10 cellular contexts compared by ENCODE assay signal in the genomic region with DNA sequence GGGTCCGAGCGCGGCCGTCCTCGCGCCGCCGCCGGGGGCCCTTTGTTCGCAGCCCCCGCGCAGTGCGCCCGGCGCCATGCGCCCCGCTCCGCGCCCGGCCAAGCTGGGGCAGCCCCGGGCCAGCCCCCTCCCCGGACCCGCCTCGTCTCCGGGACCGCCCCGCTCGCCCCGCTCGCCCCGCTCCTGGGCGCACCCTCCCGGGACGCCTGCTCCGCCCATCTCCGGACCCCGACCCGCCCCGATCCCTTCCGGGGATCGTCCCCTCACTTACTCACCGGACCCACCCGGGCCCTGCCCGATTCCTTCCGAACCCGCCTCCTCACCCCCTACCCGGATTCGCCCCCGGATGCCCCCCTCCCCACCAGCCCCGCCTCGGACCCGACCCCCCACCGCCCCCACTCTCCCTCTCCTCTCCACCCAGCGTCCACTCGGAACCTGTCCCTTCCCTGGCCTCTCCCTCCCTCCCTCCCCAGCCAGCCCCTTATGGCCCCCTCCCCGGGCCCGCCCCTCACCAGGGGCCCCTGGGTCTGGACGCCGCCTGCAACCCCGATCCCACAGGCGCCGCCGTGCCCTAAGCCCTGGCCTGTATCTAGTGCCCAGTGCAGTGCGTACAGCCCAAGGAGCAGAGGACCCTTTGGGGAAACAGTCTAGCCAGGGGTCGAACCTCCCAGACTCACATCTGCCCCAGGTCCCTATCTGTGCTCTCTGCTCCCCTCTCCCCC. TPM values are rescaled to one million over a fixed set of nuclear protein-coding genes. Genes with fewer than 3 reads are reported as not detected.
DNase-seq lines count a peak whose midpoint lies in the region; ATAC-seq and TF ChIP-seq lines count a peak whose summit lies in the region.
"Had no signal": no experiment of that assay in that cellular context is flagged by ENCODE, and none has a peak within 500 bp of the region (broad histone marks: within the 10 kb centered on the region; RNA-seq: fewer than 3 reads in every experiment).

Gene CPAMD8, minus strand, starts transcription at position 105 of the 722 bp plus-strand sequence. CDS start 168 bp downstream, outside the sequence.

- ATAC-seq in HG02840 (IDR thresholded peaks at IDR 0.05; ENCODE audit: low FRiP score, unreplicated experiment) = no peak

- no peak for TF ChIP-seq EP300 in sigmoid colon (IDR thresholded peaks at IDR 0.05)

- H3K4me3 ChIP-seq in H7 (ENCODE audit: insufficient read depth, low read depth, low read length) = peak within 1 kb of the TSS; percentile 76
- peak within 1 kb of the TSS in 1 of 2 donors; percentile 35 for H3K4me3 ChIP-seq in ascending aorta
- peak within 1 kb of the TSS; percentile 89 for H3K4me3 ChIP-seq in iPS-20b (ENCODE audit: low read length)
- H3K4me3 ChIP-seq in spleen = peak within 1 kb of the TSS in 7 of 8 donors; percentile 3 to 63 (median 21)
- peak within 1 kb of the TSS in 1 of 4 donors; percentile 16 for H3K4me3 ChIP-seq in sigmoid colon
- H3K4me3 ChIP-seq: MG63 had no signal

- peaks cover 10% of the 10 kb centered on the region for H3K27me3 ChIP-seq in H7 (ENCODE audit: control insufficient read depth, insufficient read depth, low read length)
- H3K27me3 ChIP-seq in ascending aorta = no peaks in the 10 kb centered on the region
- H3K27me3 ChIP-seq in iPS-20b (ENCODE audit: insufficient read depth, low read length) = peaks cover 23% of the 10 kb centered on the region
- peaks cover 0 to 71% (median 36%) of the 10 kb centered on the region in 7 donors for H3K27me3 ChIP-seq in spleen (replicated peaks in 1 of 7)
- peaks cover 26 to 66% (median 42%) of the 10 kb centered on the region in 3 donors for H3K27me3 ChIP-seq in sigmoid colon

- 4 to 19% (median 12%) methylated on average over 29 to 65 of the region's 65 CpGs for WGBS in spleen, 5 donors
- 7 to 8% methylated on average over 65 of the region's 65 CpGs for WGBS in sigmoid colon, 2 donors

- no peaks in the 10 kb centered on the region for H3K4me1 ChIP-seq in ascending aorta
- peaks cover 5% of the 10 kb centered on the region; the same call in 1 of the 2 replicates for H3K4me1 ChIP-seq in iPS-20b (ENCODE audit: insufficient read depth, low read length)
- peaks cover 4 to 30% (median 9%) of the 10 kb centered on the region in 6 donors for H3K4me1 ChIP-seq in spleen
- peaks cover 0 to 7% (median 0%) of the 10 kb centered on the region in 4 donors for H3K4me1 ChIP-seq in sigmoid colon

- no peak for TF ChIP-seq CTCF in ascending aorta (IDR thresholded peaks at IDR 0.05)
- TF ChIP-seq CTCF in spleen (IDR thresholded peaks at IDR 0.05 in 8 of 11, conservative IDR thresholded peaks at IDR 0.05 in 3 of 11) = no peak
- TF ChIP-seq CTCF in sigmoid colon (IDR thresholded peaks at IDR 0.05) = no peak

- peak within 1 kb of the TSS; percentile 73 for H3K9ac ChIP-seq in iPS-20b (ENCODE audit: low read depth, low read length)

- H3K27ac ChIP-seq in ascending aorta = no peak within 1 kb of the TSS
- no peak within 1 kb of the TSS for H3K27ac ChIP-seq in iPS-20b (ENCODE audit: low read length)
- H3K27ac ChIP-seq in spleen = no peak within 1 kb of the TSS
- H3K27ac ChIP-seq in sigmoid colon = no peak within 1 kb of the TSS

- H3K36me3 ChIP-seq in H7 (replicated peaks; ENCODE audit: control insufficient read depth, insufficient read depth, low read length) (no peaks in the 10 kb centered on the region), ascending aorta (no peaks in the 10 kb centered on the region), iPS-20b (ENCODE audit: insufficient read depth, low read depth, low read length) (no peaks in the 10 kb centered on the region; the same call in 1 of the 2 replicates), spleen (no peaks in the 10 kb centered on the region), sigmoid colon (no peaks in the 10 kb centered on the region)
- H3K36me3 ChIP-seq: MG63 had no signal

- intact Hi-C loops in ascending aorta (cut with DNase I) = no loop called here
- intact Hi-C loops in spleen (cut with DNase I; ENCODE audit: low total_unique reads) = no loop called here
- intact Hi-C loops in sigmoid colon (cut with DNase I) = no loop called here

- no peak for TF ChIP-seq POLR2A in spleen (IDR thresholded peaks at IDR 0.05)
- TF ChIP-seq POLR2A in sigmoid colon (IDR thresholded peaks at IDR 0.05) = no peak

- H3K9me3 ChIP-seq in ascending aorta = peaks cover 0 to 14% of the 10 kb centered on the region in 2 donors
- no peaks in the 10 kb centered on the region for H3K9me3 ChIP-seq in iPS-20b (ENCODE audit: insufficient read depth, low read depth, low read length)
- H3K9me3 ChIP-seq in spleen = peaks cover 2 to 28% (median 20%) of the 10 kb centered on the region in 8 donors
- H3K9me3 ChIP-seq in sigmoid colon = peaks cover 0 to 16% (median 7%) of the 10 kb centered on the region in 4 donors
- H3K9me3 ChIP-seq: MG63 had no signal

- DNase-seq in H7 = peak; percentile 95
- no peak for DNase-seq in ascending aorta (ENCODE audit: low spot score in 2 of 2)
- DNase-seq in spleen = no peak
- no peak for DNase-seq in NCI-H1694 (lab: John Stamatoyannopoulos, UW)
- DNase-seq in NCI-H128 (lab: John Stamatoyannopoulos, UW; ENCODE audit: unreplicated experiment) = no peak
- DNase-seq in sigmoid colon = no peak
- DNase-seq: MG63 had no signal

RNA-seq across cellular contexts. Expression of gene CPAMD8, which starts in this region (rescaled TPM):
- 4.5 and 5.2 TPM in 2 replicates for total RNA-seq in H7 (2014; rRNA removed; shearing (Covaris generic))
- 82.5 TPM for total RNA-seq in ascending aorta
- 10 to 100 TPM in 5 of 7 donors, 1 to 10 TPM in 2; 4.5 to 18.7 (median 12.0) TPM for total RNA-seq in spleen
- 1 to 10 TPM; 2.1 to 4.4 (median 4.1) TPM for polyA plus RNA-seq in spleen
- total RNA-seq in sigmoid colon = 10 to 100 TPM in 1 of 4 donors, 1 to 10 TPM in 3; 2.4 to 14.4 (median 5.1) TPM
- polyA plus RNA-seq in sigmoid colon = 1 to 10 TPM in 2 of 3 donors, under 1 TPM in 1; 0.60 to 2.3 (median 1.8) TPM
- total RNA-seq: Daoy had no signal
